ENCODE assay signal across 1 cellular context in the genomic region with DNA sequence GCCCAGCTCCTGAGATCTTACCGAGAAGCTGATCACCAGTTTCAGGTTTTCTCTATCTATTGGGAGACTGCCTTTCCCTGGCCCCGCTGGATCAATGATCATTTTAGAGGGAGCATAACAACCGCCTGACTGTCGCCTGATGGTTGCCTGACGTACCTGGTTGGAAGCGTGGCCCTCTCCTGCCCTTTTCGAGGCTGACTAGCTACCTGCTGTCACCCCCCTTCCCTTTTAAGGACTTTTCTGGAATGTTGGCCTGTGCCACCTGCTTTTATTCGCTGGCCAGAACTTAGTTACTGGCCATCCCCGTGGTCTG.
TF ChIP-seq lines count a peak whose summit lies in the region.

No MANE protein-coding gene starts in this region.

TF ChIP-seq in GM23338, 12 proteins besides CTCF, POLR2A, EP300 and RAD21 (continued from another document):
- TF ChIP-seq, protein P1, sequence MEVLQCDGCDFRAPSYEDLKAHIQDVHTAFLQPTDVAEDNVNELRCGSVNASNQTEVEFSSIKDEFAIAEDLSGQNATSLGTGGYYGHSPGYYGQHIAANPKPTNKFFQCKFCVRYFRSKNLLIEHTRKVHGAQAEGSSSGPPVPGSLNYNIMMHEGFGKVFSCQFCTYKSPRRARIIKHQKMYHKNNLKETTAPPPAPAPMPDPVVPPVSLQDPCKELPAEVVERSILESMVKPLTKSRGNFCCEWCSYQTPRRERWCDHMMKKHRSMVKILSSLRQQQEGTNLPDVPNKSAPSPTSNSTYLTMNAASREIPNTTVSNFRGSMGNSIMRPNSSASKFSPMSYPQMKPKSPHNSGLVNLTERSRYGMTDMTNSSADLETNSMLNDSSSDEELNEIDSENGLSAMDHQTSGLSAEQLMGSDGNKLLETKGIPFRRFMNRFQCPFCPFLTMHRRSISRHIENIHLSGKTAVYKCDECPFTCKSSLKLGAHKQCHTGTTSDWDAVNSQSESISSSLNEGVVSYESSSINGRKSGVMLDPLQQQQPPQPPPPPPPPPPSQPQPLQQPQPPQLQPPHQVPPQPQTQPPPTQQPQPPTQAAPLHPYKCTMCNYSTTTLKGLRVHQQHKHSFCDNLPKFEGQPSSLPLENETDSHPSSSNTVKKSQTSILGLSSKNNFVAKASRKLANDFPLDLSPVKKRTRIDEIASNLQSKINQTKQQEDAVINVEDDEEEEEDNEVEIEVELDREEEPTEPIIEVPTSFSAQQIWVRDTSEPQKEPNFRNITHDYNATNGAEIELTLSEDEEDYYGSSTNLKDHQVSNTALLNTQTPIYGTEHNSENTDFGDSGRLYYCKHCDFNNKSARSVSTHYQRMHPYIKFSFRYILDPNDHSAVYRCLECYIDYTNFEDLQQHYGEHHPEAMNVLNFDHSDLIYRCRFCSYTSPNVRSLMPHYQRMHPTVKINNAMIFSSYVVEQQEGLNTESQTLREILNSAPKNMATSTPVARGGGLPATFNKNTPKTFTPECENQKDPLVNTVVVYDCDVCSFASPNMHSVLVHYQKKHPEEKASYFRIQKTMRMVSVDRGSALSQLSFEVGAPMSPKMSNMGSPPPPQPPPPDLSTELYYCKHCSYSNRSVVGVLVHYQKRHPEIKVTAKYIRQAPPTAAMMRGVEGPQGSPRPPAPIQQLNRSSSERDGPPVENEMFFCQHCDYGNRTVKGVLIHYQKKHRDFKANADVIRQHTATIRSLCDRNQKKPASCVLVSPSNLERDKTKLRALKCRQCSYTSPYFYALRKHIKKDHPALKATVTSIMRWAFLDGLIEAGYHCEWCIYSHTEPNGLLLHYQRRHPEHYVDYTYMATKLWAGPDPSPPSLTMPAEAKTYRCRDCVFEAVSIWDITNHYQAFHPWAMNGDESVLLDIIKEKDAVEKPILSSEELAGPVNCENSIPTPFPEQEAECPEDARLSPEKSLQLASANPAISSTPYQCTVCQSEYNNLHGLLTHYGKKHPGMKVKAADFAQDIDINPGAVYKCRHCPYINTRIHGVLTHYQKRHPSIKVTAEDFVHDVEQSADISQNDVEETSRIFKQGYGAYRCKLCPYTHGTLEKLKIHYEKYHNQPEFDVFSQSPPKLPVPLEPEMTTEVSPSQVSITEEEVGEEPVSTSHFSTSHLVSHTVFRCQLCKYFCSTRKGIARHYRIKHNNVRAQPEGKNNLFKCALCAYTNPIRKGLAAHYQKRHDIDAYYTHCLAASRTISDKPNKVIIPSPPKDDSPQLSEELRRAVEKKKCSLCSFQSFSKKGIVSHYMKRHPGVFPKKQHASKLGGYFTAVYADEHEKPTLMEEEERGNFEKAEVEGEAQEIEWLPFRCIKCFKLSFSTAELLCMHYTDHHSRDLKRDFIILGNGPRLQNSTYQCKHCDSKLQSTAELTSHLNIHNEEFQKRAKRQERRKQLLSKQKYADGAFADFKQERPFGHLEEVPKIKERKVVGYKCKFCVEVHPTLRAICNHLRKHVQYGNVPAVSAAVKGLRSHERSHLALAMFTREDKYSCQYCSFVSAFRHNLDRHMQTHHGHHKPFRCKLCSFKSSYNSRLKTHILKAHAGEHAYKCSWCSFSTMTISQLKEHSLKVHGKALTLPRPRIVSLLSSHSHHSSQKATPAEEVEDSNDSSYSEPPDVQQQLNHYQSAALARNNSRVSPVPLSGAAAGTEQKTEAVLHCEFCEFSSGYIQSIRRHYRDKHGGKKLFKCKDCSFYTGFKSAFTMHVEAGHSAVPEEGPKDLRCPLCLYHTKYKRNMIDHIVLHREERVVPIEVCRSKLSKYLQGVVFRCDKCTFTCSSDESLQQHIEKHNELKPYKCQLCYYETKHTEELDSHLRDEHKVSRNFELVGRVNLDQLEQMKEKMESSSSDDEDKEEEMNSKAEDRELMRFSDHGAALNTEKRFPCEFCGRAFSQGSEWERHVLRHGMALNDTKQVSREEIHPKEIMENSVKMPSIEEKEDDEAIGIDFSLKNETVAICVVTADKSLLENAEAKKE (CRISPR knock-in tag; IDR thresholded peaks at IDR 0.05) = no peak
- TF ChIP-seq EZH2 (IDR thresholded peaks at IDR 0.05; ENCODE audit: low read depth, unreplicated experiment) (no peak), NANOG (IDR thresholded peaks at IDR 0.05; ENCODE audit: borderline replicate concordance) (no peak), ZNF114 (CRISPR knock-in tag; IDR thresholded peaks at IDR 0.05) (no peak), ZNF331 (CRISPR knock-in tag; IDR thresholded peaks at IDR 0.05; ENCODE audit: low read depth) (no peak), CREB1 (CRISPR knock-in tag; IDR thresholded peaks at IDR 0.05; ENCODE audit: low read depth) (no peak), STAT1 (IDR thresholded peaks at IDR 0.05; ENCODE audit: unreplicated experiment) (no peak), POLR2AphosphoS5 (IDR thresholded peaks at IDR 0.05; ENCODE audit: low read depth) (no peak), EZH2phosphoT487 (IDR thresholded peaks at IDR 0.05; ENCODE audit: unreplicated experiment) (no peak), JUNB (IDR thresholded peaks at IDR 0.05; ENCODE audit: unreplicated experiment) (no peak)
TF ChIP-seq in GM23338: peak in this region for 0.
